In genomic region chr2:196171946-196172345, GRCh38 we compare ENCODE assay signal across 8 cellular contexts. TPM values are rescaled to one million over a fixed set of nuclear protein-coding genes. Genes with fewer than 3 reads are reported as not detected.
DNase-seq lines count a peak whose midpoint lies in the region; ATAC-seq and TF ChIP-seq lines count a peak whose summit lies in the region.

No MANE protein-coding gene starts in this region.

- no peaks in the 10 kb centered on the region for H3K9me3 Mint-ChIP-seq in activated T-cell treated with anti-CD3 and anti-CD28 coated beads, Interleukin-2, amount 50 U/mL, for 24 hours
- H3K9me3 Mint-ChIP-seq in activated naive CD8-positive, alpha-beta T cell treated with anti-CD3 and anti-CD28 coated beads for 36 hours = no peaks in the 10 kb centered on the region

- H3K27me3 ChIP-seq in liver (ENCODE audit: control insufficient read depth in 4 of 4, insufficient read depth in 4 of 4, low read length in 3 of 4) (no peaks in the 10 kb centered on the region), tibial artery (no peaks in the 10 kb centered on the region)

- H3K4me3 ChIP-seq in liver (ENCODE audit: low read depth in 1 of 3, low read length in 3 of 3) (peak overlapping the region in 2 of 3 donors; percentile 20 to 83), tibial artery (peak overlapping the region; percentile 81 to 98)

- no peaks in the 10 kb centered on the region for H3K27me3 Mint-ChIP-seq in activated T-cell treated with anti-CD3 and anti-CD28 coated beads, Interleukin-2, amount 50 U/mL, for 24 hours
- H3K27me3 Mint-ChIP-seq in activated naive CD8-positive, alpha-beta T cell treated with anti-CD3 and anti-CD28 coated beads for 36 hours = peaks cover 3% of the 10 kb centered on the region

- H3K27ac ChIP-seq in liver (ENCODE audit: low read depth in 1 of 2, low read length in 2 of 2) = peak overlapping the region in 1 of 2 donors; percentile 5
- peak overlapping the region; percentile 63 to 69 for H3K27ac ChIP-seq in tibial artery

- TF ChIP-seq RAD21 in liver (IDR thresholded peaks at IDR 0.05) = no peak

- DNase-seq in activated T-cell treated with anti-CD3 and anti-CD28 coated beads, Interleukin-2, amount 50 U/mL, for 24 hours = no peak
- DNase-seq in activated T-cell treated with anti-CD3 and anti-CD28 coated beads, Interleukin-2, amount 50 U/mL, for 1 hour = no peak
- no peak for DNase-seq in activated naive CD8-positive, alpha-beta T cell treated with anti-CD3 and anti-CD28 coated beads for 36 hours
- DNase-seq in tibial artery (no peak), 8988T (no peak)

- H3K27ac Mint-ChIP-seq in activated T-cell treated with anti-CD3 and anti-CD28 coated beads, Interleukin-2, amount 50 U/mL, for 24 hours = peak overlapping the region; percentile 93
- H3K27ac Mint-ChIP-seq in activated naive CD8-positive, alpha-beta T cell treated with anti-CD3 and anti-CD28 coated beads for 36 hours = peak overlapping the region; percentile 85

- ATAC-seq in HG03571 (IDR thresholded peaks at IDR 0.05; ENCODE audit: unreplicated experiment) (no peak), GM21390 (IDR thresholded peaks at IDR 0.05; ENCODE audit: unreplicated experiment) (no peak)

- no peak overlapping the region for H3K9ac ChIP-seq in liver (ENCODE audit: low read depth in 1 of 2, low read length in 2 of 2)

- H3K36me3 ChIP-seq in liver (ENCODE audit: control insufficient read depth in 4 of 4, insufficient read depth in 3 of 4, low read depth in 1 of 4, low read length in 3 of 4) (no peaks in the 10 kb centered on the region), tibial artery (no peaks in the 10 kb centered on the region)

- peak overlapping the region; percentile 83 for H3K4me3 Mint-ChIP-seq in activated T-cell treated with anti-CD3 and anti-CD28 coated beads, Interleukin-2, amount 50 U/mL, for 24 hours
- H3K4me3 Mint-ChIP-seq in activated naive CD8-positive, alpha-beta T cell treated with anti-CD3 and anti-CD28 coated beads for 36 hours = peak overlapping the region; percentile 69

- intact Hi-C loops in tibial artery (cut with DNase I; ENCODE audit: low total_unique reads) = no loop called here

- WGBS in liver = 21% methylated on average over 11 of the region's 11 CpGs

- H3K4me1 ChIP-seq in liver (ENCODE audit: control insufficient read depth in 4 of 4, insufficient read depth in 4 of 4, low read length in 3 of 4) (peaks cover 6 to 17% (median 10%) of the 10 kb centered on the region in 4 donors), tibial artery (peaks cover 0 to 12% (median 4%) of the 10 kb centered on the region in 4 donors)

- no peak for TF ChIP-seq CTCF in liver (IDR thresholded peaks at IDR 0.05; ENCODE audit: low read depth, low read length, missing input control)
- no peak for TF ChIP-seq CTCF in tibial artery (IDR thresholded peaks at IDR 0.05)

- peaks cover 40% of the 10 kb centered on the region for H3K36me3 Mint-ChIP-seq in activated T-cell treated with anti-CD3 and anti-CD28 coated beads, Interleukin-2, amount 50 U/mL, for 24 hours (ENCODE audit: low read depth)
- peaks cover 48% of the 10 kb centered on the region for H3K36me3 Mint-ChIP-seq in activated naive CD8-positive, alpha-beta T cell treated with anti-CD3 and anti-CD28 coated beads for 36 hours

- H3K4me1 Mint-ChIP-seq in activated T-cell treated with anti-CD3 and anti-CD28 coated beads, Interleukin-2, amount 50 U/mL, for 24 hours (ENCODE audit: low read depth) = peaks cover 48% of the 10 kb centered on the region
- H3K4me1 Mint-ChIP-seq in activated naive CD8-positive, alpha-beta T cell treated with anti-CD3 and anti-CD28 coated beads for 36 hours = peaks cover 49% of the 10 kb centered on the region

- H3K9me3 ChIP-seq in liver (ENCODE audit: control insufficient read depth in 4 of 4, low read length in 3 of 4) (no peaks in the 10 kb centered on the region), tibial artery (no peaks in the 10 kb centered on the region)

TF ChIP-seq in liver, 16 proteins besides CTCF, POLR2A, EP300 and RAD21:
- TF ChIP-seq HNF4G (IDR thresholded peaks at IDR 0.05) (no peak), TAF1 (conservative IDR thresholded peaks at IDR 0.05) (no peak), GABPA (IDR thresholded peaks at IDR 0.05 in 1 of 2, conservative IDR thresholded peaks at IDR 0.05 in 1 of 2) (no peak), SP1 (IDR thresholded peaks at IDR 0.05) (no peak)
TF ChIP-seq in liver: peak in this region for 0.

RNA-seq across cellular contexts. Expression of gene STK17B, which starts 0.6 kb away (rescaled TPM):
- 100 to 1,000 TPM; 151 to 157 TPM for total RNA-seq in activated naive CD8-positive, alpha-beta T cell treated with anti-CD3 and anti-CD28 coated beads for 36 hours
- total RNA-seq in liver = 10 to 100 TPM in 1 of 2 donors, 1 to 10 TPM in 1; 7.4 to 21.8 TPM
- polyA plus RNA-seq in liver = 1 to 10 TPM; 1.0 to 1.9 TPM

Comparison
In these comparisons a context has a peak if more than half of its experiments do, and no peak if none do; other contexts are left out.
1. RNA of gene STK17B, which starts 0.6 kb away (total RNA-seq): 151 to 157 TPM in activated naive CD8-positive, alpha-beta T cell treated with anti-CD3 and anti-CD28 coated beads for 36 hours; 7.4 to 21.8 TPM in liver; every median in the first group is over 4 times any median in the second.